17 cellular contexts compared by ENCODE assay signal in the genomic region with DNA sequence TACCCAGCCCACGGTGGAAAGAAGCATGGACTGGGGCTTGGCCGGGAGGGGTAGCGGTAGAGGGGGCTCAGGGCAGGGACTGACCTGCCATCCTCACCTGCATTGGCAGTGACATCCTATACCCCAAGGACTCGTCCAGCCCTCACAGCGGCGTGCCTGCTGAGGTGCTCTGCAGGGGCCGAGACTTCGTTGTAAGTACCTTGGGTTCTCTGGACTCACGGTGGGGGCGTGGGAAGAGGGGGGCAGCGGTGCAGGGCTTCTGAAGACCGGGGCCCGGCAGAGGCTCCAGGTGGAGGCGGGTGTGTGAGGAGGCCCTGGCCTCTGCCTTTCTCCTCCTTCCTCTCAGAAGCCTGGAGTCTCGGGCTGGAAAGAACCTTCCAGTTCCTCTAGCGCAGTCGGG.
"Had no signal": no experiment of that assay in that cellular context is flagged by ENCODE, and none has a peak within 500 bp of the region (broad histone marks: within the 10 kb centered on the region; RNA-seq: fewer than 3 reads in every experiment).

No MANE protein-coding gene starts in this region.

- H3K27me3 ChIP-seq: brain microvascular endothelial cell, neutrophil, tibial nerve had no signal

- DNase-seq: activated B cell treated with CpG ODN at 0.5 μM for 24 hours; activated CD4-positive, alpha-beta T cell treated with anti-CD3 and anti-CD28 coated beads for 48 hours; activated naive CD4-positive, alpha-beta T cell; aorta; brain microvascular endothelial cell; central memory CD4-positive, alpha-beta T cell; erythroblast; foreskin melanocyte; hypothalamus; SK-N-SH; stimulated activated naive CD8-positive, alpha-beta T cell treated with anti-CD3 and anti-CD28 coated beads, Interleukin-15, Interleukin-2, amounts not matched to agents 100 U/mL and 50 U/mL, for 24 hours had no signal

- H3K4me3 ChIP-seq: lung, tibial nerve had no signal

- H3K9me3 ChIP-seq: neutrophil, SK-N-SH, tibial nerve had no signal

- H3K9me3 Mint-ChIP-seq: activated B cell treated with CpG ODN at 0.5 μM for 24 hours; activated T-helper 17 cell treated with anti-CD3 and anti-CD28 coated beads, Interleukin-2, amount 50 U/mL, for 72 hours; mesothelial cell of epicardium; natural killer cell treated with Interleukin-12 subunit alpha and Interleukin-12 subunit beta and Interleukin-15 and Interleukin-18, amount 100 ng/mL, for 72 hours had no signal

- ATAC-seq: activated T-helper 17 cell treated with anti-CD3 and anti-CD28 coated beads, Interleukin-2, amount 50 U/mL, for 72 hours; stimulated activated naive CD8-positive, alpha-beta T cell treated with anti-CD3 and anti-CD28 coated beads, Interleukin-15, Interleukin-2, amounts not matched to agents 100 U/mL and 50 U/mL, for 24 hours had no signal

- H3K27me3 Mint-ChIP-seq: activated B cell treated with CpG ODN at 0.5 μM for 24 hours; activated T-helper 17 cell treated with anti-CD3 and anti-CD28 coated beads, Interleukin-2, amount 50 U/mL, for 72 hours; natural killer cell treated with Interleukin-12 subunit alpha and Interleukin-12 subunit beta and Interleukin-15 and Interleukin-18, amount 100 ng/mL, for 72 hours had no signal

- H3K4me3 Mint-ChIP-seq: activated B cell treated with CpG ODN at 0.5 μM for 24 hours; activated T-helper 17 cell treated with anti-CD3 and anti-CD28 coated beads, Interleukin-2, amount 50 U/mL, for 72 hours; mesothelial cell of epicardium; natural killer cell treated with Interleukin-12 subunit alpha and Interleukin-12 subunit beta and Interleukin-15 and Interleukin-18, amount 100 ng/mL, for 72 hours had no signal

- H3K4me1 Mint-ChIP-seq: activated B cell treated with CpG ODN at 0.5 μM for 24 hours, mesothelial cell of epicardium had no signal

- H3K27ac ChIP-seq: brain microvascular endothelial cell, neutrophil, tibial nerve had no signal

- H3K27ac Mint-ChIP-seq: activated B cell treated with CpG ODN at 0.5 μM for 24 hours; activated T-helper 17 cell treated with anti-CD3 and anti-CD28 coated beads, Interleukin-2, amount 50 U/mL, for 72 hours; mesothelial cell of epicardium; natural killer cell treated with Interleukin-12 subunit alpha and Interleukin-12 subunit beta and Interleukin-15 and Interleukin-18, amount 100 ng/mL, for 72 hours had no signal
